Comparison of ENCODE assay signal across 8 cellular contexts in the genomic region with DNA sequence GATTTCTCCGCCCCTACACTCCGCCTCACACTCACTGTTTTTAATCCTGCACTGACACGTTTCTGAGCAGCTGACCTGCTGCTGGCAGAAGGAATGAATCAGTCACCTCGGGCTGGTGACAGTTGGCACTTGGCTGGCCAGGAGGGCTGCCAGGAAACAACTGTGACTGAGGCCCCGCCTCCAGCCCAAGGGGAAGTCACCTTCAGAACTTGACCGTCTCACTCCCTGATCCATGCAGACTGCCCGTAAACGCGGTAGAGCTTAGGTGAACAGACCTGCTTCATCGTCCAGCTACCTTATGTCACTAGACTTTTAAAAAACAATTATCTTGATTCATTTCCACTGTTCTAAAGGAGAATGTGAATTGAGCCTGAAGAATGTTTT.
DNase-seq lines count a peak whose midpoint lies in the region; ATAC-seq, FAIRE-seq and TF ChIP-seq lines count a peak whose summit lies in the region.

No MANE protein-coding gene starts in this region.

- no peak overlapping the region for H3K4me3 ChIP-seq in suprapubic skin

- TF ChIP-seq POLR2A in suprapubic skin (IDR thresholded peaks at IDR 0.05) = no peak

- no peak for TF ChIP-seq CTCF in suprapubic skin (IDR thresholded peaks at IDR 0.05)

- peak; percentile 94 for FAIRE-seq in islet of Langerhans (lab: Jason Lieb, UNC)

- WGBS in suprapubic skin = 31% methylated on average over 10 of the region's 10 CpGs

- DNase-seq in LoVo (ENCODE audit: low spot score) = peak; percentile 62
- peak; percentile 71 for DNase-seq in astrocyte of the hippocampus (ENCODE audit: low read depth, low spot score)
- DNase-seq in suprapubic skin (ENCODE audit: low spot score in 2 of 2) = peak in 1 of 2 donors; percentile 75
- no peak for DNase-seq in activated CD4-positive, alpha-beta T cell treated with anti-CD3 and anti-CD28 coated beads for 4 hours
- no peak for DNase-seq in NAMALWA (ENCODE audit: low spot score)
- no peak for DNase-seq in iPS-NIHi7 (ENCODE audit: extremely low spot score)

- H3K27ac ChIP-seq in suprapubic skin = peak overlapping the region; percentile 60

- H3K4me1 ChIP-seq in suprapubic skin = peaks cover 18% of the 10 kb centered on the region

- no peaks in the 10 kb centered on the region for H3K9me3 ChIP-seq in suprapubic skin

- peaks cover 36% of the 10 kb centered on the region for H3K36me3 ChIP-seq in suprapubic skin

- TF ChIP-seq EP300 in suprapubic skin (IDR thresholded peaks at IDR 0.05) = no peak

- ATAC-seq in HG03520 (IDR thresholded peaks at IDR 0.05; ENCODE audit: unreplicated experiment) = no peak

- H3K27me3 ChIP-seq in suprapubic skin = no peaks in the 10 kb centered on the region

Comparison
In these comparisons a context has a peak if more than half of its experiments do, and no peak if none do; other contexts are left out.
1. DNase-seq: peak in LoVo (single experiment) and astrocyte of the hippocampus (single experiment); none in activated CD4-positive, alpha-beta T cell treated with anti-CD3 and anti-CD28 coated beads for 4 hours (0 of 2), NAMALWA (single experiment) and iPS-NIHi7 (single experiment).